Comparison of ENCODE assay signal across 8 cellular contexts in the genomic region with DNA sequence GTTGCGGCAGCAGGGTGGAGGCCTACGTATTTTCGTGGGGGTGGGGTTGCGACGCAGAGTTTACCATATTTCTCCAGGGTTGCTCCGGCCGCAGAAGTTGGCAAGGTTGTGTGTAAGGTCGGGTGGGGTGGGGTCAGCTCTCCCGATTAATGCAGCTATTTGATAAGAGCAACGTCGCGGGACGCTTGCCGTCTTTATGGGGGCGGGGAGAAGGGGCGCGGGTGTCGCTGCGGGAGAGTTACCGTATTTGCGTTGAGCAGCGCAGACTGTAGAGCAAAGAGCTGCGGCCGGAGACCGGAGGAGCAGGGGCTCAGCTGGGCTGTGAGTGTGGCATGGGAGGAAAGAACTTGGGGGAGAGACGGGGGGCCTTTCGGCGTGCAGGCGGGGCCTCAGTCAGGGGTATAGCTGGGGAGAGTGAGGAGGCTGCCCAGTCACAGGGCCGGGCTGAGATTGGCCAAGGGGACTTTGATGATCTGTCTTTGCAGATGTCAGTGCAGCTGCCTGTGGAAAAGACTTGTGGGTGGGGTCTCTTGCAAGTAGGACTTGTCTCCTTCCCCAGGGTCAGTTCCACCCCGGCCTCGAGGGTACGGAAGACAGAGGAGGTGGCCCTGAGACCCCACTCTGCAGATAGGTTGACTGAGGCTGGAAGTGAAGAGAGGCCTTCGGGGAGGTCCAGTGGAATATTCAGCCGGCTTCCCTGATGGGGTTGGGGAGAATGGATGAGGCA. TPM values are rescaled to one million over a fixed set of nuclear protein-coding genes. Genes with fewer than 3 reads are reported as not detected.
DNase-seq lines count a peak whose midpoint lies in the region; ATAC-seq and TF ChIP-seq lines count a peak whose summit lies in the region.

No MANE protein-coding gene starts in this region.

- H3K4me1 Mint-ChIP-seq in activated naive CD8-positive, alpha-beta T cell (ENCODE audit: low read depth), result peaks cover 37% of the 10 kb centered on the region

- no peaks in the 10 kb centered on the region for H3F3A ChIP-seq in Loucy (ENCODE audit: low read depth)

- H3K4me1 ChIP-seq in Loucy (ENCODE audit: insufficient read depth, low read length, poor library complexity, severe bottlenecking) (peaks cover 40% of the 10 kb centered on the region), heart left ventricle (peaks cover 0 to 34% (median 22%) of the 10 kb centered on the region in 12 donors)

- H3K36me3 Mint-ChIP-seq in activated naive CD8-positive, alpha-beta T cell, result peaks cover 2% of the 10 kb centered on the region

- peak overlapping the region; percentile 82 for H3K4me3 ChIP-seq in Loucy (ENCODE audit: low read length, poor library complexity, severe bottlenecking)
- H3K4me3 ChIP-seq in heart left ventricle, result peak overlapping the region; percentile 54 to 80 (median 72)

- H3K27ac Mint-ChIP-seq in activated naive CD8-positive, alpha-beta T cell, result peak overlapping the region; percentile 98

- no peaks in the 10 kb centered on the region for H3K9me3 ChIP-seq in Loucy (ENCODE audit: insufficient read depth, low read depth, low read length)
- no peaks in the 10 kb centered on the region for H3K9me3 ChIP-seq in heart left ventricle

- in situ Hi-C loops in Caki2 (cut with HindIII; ENCODE audit: low pct_unique_long_range_greater_than_20kb, low sequenced_read_pairs), result no loop called here

- ATAC-seq in heart left ventricle, result peak; percentile 36 to 53 (median 43)
- ATAC-seq in HG03571 (IDR thresholded peaks at IDR 0.05; ENCODE audit: unreplicated experiment), result no peak
- ATAC-seq in GM18519 (IDR thresholded peaks at IDR 0.05; ENCODE audit: low FRiP score, unreplicated experiment), result no peak

- peak; percentile 62 for DNase-seq in Caki2 (ENCODE audit: low read depth)
- DNase-seq in heart left ventricle, result peak in 4 of 5 donors; percentile 24 to 76 (median 32)
- DNase-seq in posterior cingulate gyrus, result peak in 7 of 10 donors; percentile 38 to 86 (median 46)
- DNase-seq in NCI-H1694 treated with DMSO at 0.1 percent for 48 hours (lab: John Stamatoyannopoulos, UW), result no peak

- peak overlapping the region; percentile 92 for H3K4me2 ChIP-seq in Loucy (ENCODE audit: low read depth, low read length, poor library complexity, severe bottlenecking)

- no peaks in the 10 kb centered on the region for H3K9me2 ChIP-seq in Loucy (replicated peaks; ENCODE audit: low read depth, low read length)

- no peaks in the 10 kb centered on the region for H3K27me3 ChIP-seq in Loucy (ENCODE audit: insufficient read depth, low read length, poor library complexity, severe bottlenecking)
- no peaks in the 10 kb centered on the region for H3K27me3 ChIP-seq in heart left ventricle

- no peaks in the 10 kb centered on the region for H3K9me3 Mint-ChIP-seq in activated naive CD8-positive, alpha-beta T cell (ENCODE audit: low read depth)

- intact Hi-C loops in heart left ventricle (cut with DNase I) (loop anchor here in 7 of 10 donors (1.0 to 10.0 kb wide), 6 partner anchors 33 to 531 kb away; a partner anchor contains a TSS), posterior cingulate gyrus (cut with DNase I) (no loop called here)

- TF ChIP-seq POLR2A in heart left ventricle (IDR thresholded peaks at IDR 0.05), result no peak

- peak overlapping the region; percentile 86 to 98 (median 96) for H3K27ac ChIP-seq in heart left ventricle

- no peak for TF ChIP-seq CTCF in Loucy (conservative IDR thresholded peaks at IDR 0.05; ENCODE audit: low read length)
- TF ChIP-seq CTCF in heart left ventricle (IDR thresholded peaks at IDR 0.05), result no peak

- H3K9ac ChIP-seq in Loucy (ENCODE audit: low read depth, low read length, poor library complexity, severe bottlenecking), result peak overlapping the region; percentile 95

- peak overlapping the region; percentile 94 for H3K4me3 Mint-ChIP-seq in activated naive CD8-positive, alpha-beta T cell

- H3K27me3 Mint-ChIP-seq in activated naive CD8-positive, alpha-beta T cell, result no peaks in the 10 kb centered on the region

- H3K36me3 ChIP-seq in Loucy (ENCODE audit: insufficient read depth, low read length), result no peaks in the 10 kb centered on the region
- peaks cover 0 to 13% (median 0%) of the 10 kb centered on the region in 9 donors for H3K36me3 ChIP-seq in heart left ventricle

- no peaks in the 10 kb centered on the region for H3K79me2 ChIP-seq in Loucy (ENCODE audit: insufficient read depth, low read length)

- H2AFZ ChIP-seq in Loucy (ENCODE audit: low read length), result peak overlapping the region; percentile 84

- no peaks in the 10 kb centered on the region for H4K20me1 ChIP-seq in Loucy (ENCODE audit: insufficient read depth, low read length, poor library complexity, severe bottlenecking)

- WGBS in heart left ventricle, 4 donors, result 8 to 17% (median 11%) methylated on average over 18 to 35 of the region's 35 CpGs

RNA-seq across cellular contexts. Expression of a gene that starts 26.6 kb away (rescaled TPM):
- total RNA-seq in Caki2 (2014; rRNA removed; shearing (Covaris generic); ENCODE audit: low replicate concordance), result 8.6 and 10.2 TPM in 2 replicates
- 1 to 10 TPM; 2.1 to 5.0 (median 3.3) TPM for total RNA-seq in heart left ventricle
- polyA plus RNA-seq in heart left ventricle, result 1 to 10 TPM; 1.8 to 4.4 TPM

RNA-seq across cellular contexts. Expression of a gene that starts 37.1 kb away (rescaled TPM):
- total RNA-seq in Caki2 (2014; rRNA removed; shearing (Covaris generic); ENCODE audit: low replicate concordance), result 86.1 and 89.8 TPM in 2 replicates
- 100 to 1,000 TPM in 5 of 9 donors, 10 to 100 TPM in 4; 90.4 to 141 (median 100) TPM for total RNA-seq in heart left ventricle
- polyA plus RNA-seq in heart left ventricle, result 10 to 100 TPM; 49.8 to 79.6 TPM

RNA-seq across cellular contexts. Expression of a gene that starts 44.7 kb away (rescaled TPM):
- not detected in 2 replicates for total RNA-seq in Caki2 (2014; rRNA removed; shearing (Covaris generic); ENCODE audit: low replicate concordance)
- 10 to 100 TPM; 11.3 to 36.0 (median 14.9) TPM for total RNA-seq in heart left ventricle
- polyA plus RNA-seq in heart left ventricle, result 10 to 100 TPM; 11.7 to 20.3 TPM

Comparison
In these comparisons a context has a peak if more than half of its experiments do, and no peak if none do; other contexts are left out.
1. ATAC-seq: peak in heart left ventricle (4 of 4); none in HG03571 (single experiment) and GM18519 (single experiment).
2. RNA of a gene that starts 44.7 kb away (total RNA-seq): 11.3 to 36.0 TPM in heart left ventricle; not detected in Caki2; every median in the first group is over 10 times any median in the second.